In genomic region chr7:142104550-142105527, GRCh38 we compare ENCODE assay signal across 1 cellular context.
TF ChIP-seq lines count a peak whose summit lies in the region.

No MANE protein-coding gene starts in this region.

TF ChIP-seq in HepG2, 621 proteins besides CTCF, POLR2A, EP300 and RAD21 (continued from another document and continues in another):
- no peak for TF ChIP-seq ZNF577 (CRISPR knock-in tag; IDR thresholded peaks at IDR 0.05; ENCODE audit: borderline replicate concordance, low read depth)
- no peak for TF ChIP-seq ZFP1 (CRISPR knock-in tag; IDR thresholded peaks at IDR 0.05)
- TF ChIP-seq ZNF224 (CRISPR knock-in tag; IDR thresholded peaks at IDR 0.05), result no peak
- peak; percentile 74 for TF ChIP-seq SALL1 (CRISPR knock-in tag; IDR thresholded peaks at IDR 0.05)
- TF ChIP-seq ZNF772 (CRISPR knock-in tag; IDR thresholded peaks at IDR 0.05), result no peak
- 0 out of 2 replicates have a peak, but pooled peaks have one; percentile 17 for TF ChIP-seq KAT8 (CRISPR knock-in tag; IDR thresholded peaks at IDR 0.05)
- no peak for TF ChIP-seq SRSF4 (IDR thresholded peaks at IDR 0.05; ENCODE audit: low read depth, low read length, poor library complexity, severe bottlenecking)
- TF ChIP-seq CERS6 (CRISPR knock-in tag; IDR thresholded peaks at IDR 0.05), result no peak
- no peak for TF ChIP-seq ARNTL (CRISPR knock-in tag; IDR thresholded peaks at IDR 0.05)
- no peak for TF ChIP-seq ZSCAN30 (CRISPR knock-in tag; IDR thresholded peaks at IDR 0.05)
- no peak for TF ChIP-seq KAT7 (CRISPR knock-in tag; IDR thresholded peaks at IDR 0.05; ENCODE audit: borderline replicate concordance)
- no peak for TF ChIP-seq PREB (CRISPR knock-in tag; IDR thresholded peaks at IDR 0.05)
- TF ChIP-seq ZNF496 (CRISPR knock-in tag; IDR thresholded peaks at IDR 0.05; ENCODE audit: insufficient replicate concordance), result no peak
- TF ChIP-seq ONECUT2 (CRISPR knock-in tag; IDR thresholded peaks at IDR 0.05), result no peak
- TF ChIP-seq ZNF687 (CRISPR knock-in tag; IDR thresholded peaks at IDR 0.05), result no peak
- no peak for TF ChIP-seq MEIS2 (CRISPR knock-in tag; IDR thresholded peaks at IDR 0.05)
- no peak for TF ChIP-seq ZNF607 (CRISPR knock-in tag; IDR thresholded peaks at IDR 0.05; ENCODE audit: borderline replicate concordance)
- TF ChIP-seq ZSCAN20 (CRISPR knock-in tag; IDR thresholded peaks at IDR 0.05; ENCODE audit: borderline replicate concordance), result no peak
- TF ChIP-seq KDM2A (CRISPR knock-in tag; IDR thresholded peaks at IDR 0.05; ENCODE audit: borderline replicate concordance, low read depth), result no peak
- TF ChIP-seq ZNF318 (CRISPR knock-in tag; IDR thresholded peaks at IDR 0.05), result no peak
- TF ChIP-seq NBN (conservative IDR thresholded peaks at IDR 0.05), result no peak
- no peak for TF ChIP-seq ZNF737 (CRISPR knock-in tag; IDR thresholded peaks at IDR 0.05; ENCODE audit: borderline replicate concordance)
- TF ChIP-seq SOX6 (IDR thresholded peaks at IDR 0.05), result no peak
- TF ChIP-seq SOX6 (CRISPR knock-in tag; IDR thresholded peaks at IDR 0.05), result peak; percentile 88
- no peak for TF ChIP-seq SATB2 (CRISPR knock-in tag; IDR thresholded peaks at IDR 0.05)
- TF ChIP-seq ZSCAN25 (CRISPR knock-in tag; IDR thresholded peaks at IDR 0.05), result no peak
- peak; percentile 50; the same call in 1 of the 2 replicates for TF ChIP-seq ZGPAT (CRISPR knock-in tag; IDR thresholded peaks at IDR 0.05)
- no peak for TF ChIP-seq ZFAT (CRISPR knock-in tag; conservative IDR thresholded peaks at IDR 0.05)
- no peak for TF ChIP-seq NR2F6 (IDR thresholded peaks at IDR 0.05)
- TF ChIP-seq NR2F6 (CRISPR knock-in tag; IDR thresholded peaks at IDR 0.05), result no peak
- no peak for TF ChIP-seq GZF1 (CRISPR knock-in tag; IDR thresholded peaks at IDR 0.05)
- no peak for TF ChIP-seq CENPX (CRISPR knock-in tag; IDR thresholded peaks at IDR 0.05)
- TF ChIP-seq ZMYM2 (CRISPR knock-in tag; IDR thresholded peaks at IDR 0.05), result no peak
- TF ChIP-seq NFKB2 (CRISPR knock-in tag; IDR thresholded peaks at IDR 0.05; ENCODE audit: borderline replicate concordance), result no peak
- TF ChIP-seq RBAK (CRISPR knock-in tag; IDR thresholded peaks at IDR 0.05), result no peak
- TF ChIP-seq ZNF468 (CRISPR knock-in tag; IDR thresholded peaks at IDR 0.05), result no peak
- TF ChIP-seq ZNF205 (CRISPR knock-in tag; IDR thresholded peaks at IDR 0.05), result no peak
- TF ChIP-seq ZNF704 (CRISPR knock-in tag; IDR thresholded peaks at IDR 0.05; ENCODE audit: borderline replicate concordance), result no peak
